In genomic region chr19:17183271-17183757, GRCh38 we compare ENCODE assay signal across 1 cellular context.
TF ChIP-seq lines count a peak whose summit lies in the region.

No MANE protein-coding gene starts in this region.

TF ChIP-seq in HepG2, 621 proteins besides CTCF, POLR2A, EP300 and RAD21:
- no peak for TF ChIP-seq HOXA5 (CRISPR knock-in tag; IDR thresholded peaks at IDR 0.05)
- no peak for TF ChIP-seq ZNF264 (CRISPR knock-in tag; IDR thresholded peaks at IDR 0.05)
- TF ChIP-seq, protein P1, sequence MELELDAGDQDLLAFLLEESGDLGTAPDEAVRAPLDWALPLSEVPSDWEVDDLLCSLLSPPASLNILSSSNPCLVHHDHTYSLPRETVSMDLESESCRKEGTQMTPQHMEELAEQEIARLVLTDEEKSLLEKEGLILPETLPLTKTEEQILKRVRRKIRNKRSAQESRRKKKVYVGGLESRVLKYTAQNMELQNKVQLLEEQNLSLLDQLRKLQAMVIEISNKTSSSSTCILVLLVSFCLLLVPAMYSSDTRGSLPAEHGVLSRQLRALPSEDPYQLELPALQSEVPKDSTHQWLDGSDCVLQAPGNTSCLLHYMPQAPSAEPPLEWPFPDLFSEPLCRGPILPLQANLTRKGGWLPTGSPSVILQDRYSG (CRISPR knock-in tag; IDR thresholded peaks at IDR 0.05), result no peak
- TF ChIP-seq EED (CRISPR knock-in tag; IDR thresholded peaks at IDR 0.05), result no peak
- TF ChIP-seq TEAD3 (CRISPR knock-in tag; optimal IDR thresholded peaks at IDR 0.05; ENCODE audit: borderline replicate concordance), result no peak
- TF ChIP-seq, protein P2, sequence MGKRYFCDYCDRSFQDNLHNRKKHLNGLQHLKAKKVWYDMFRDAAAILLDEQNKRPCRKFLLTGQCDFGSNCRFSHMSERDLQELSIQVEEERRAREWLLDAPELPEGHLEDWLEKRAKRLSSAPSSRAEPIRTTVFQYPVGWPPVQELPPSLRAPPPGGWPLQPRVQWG (CRISPR knock-in tag; IDR thresholded peaks at IDR 0.05; ENCODE audit: borderline replicate concordance, low read depth), result no peak
- no peak for TF ChIP-seq KDM4B (CRISPR knock-in tag; IDR thresholded peaks at IDR 0.05)
- no peak for TF ChIP-seq ZFAT (CRISPR knock-in tag; conservative IDR thresholded peaks at IDR 0.05)
- no peak for TF ChIP-seq ZFP82 (CRISPR knock-in tag; IDR thresholded peaks at IDR 0.05; ENCODE audit: borderline replicate concordance)
- no peak for TF ChIP-seq SIN3A (IDR thresholded peaks at IDR 0.05; ENCODE audit: borderline replicate concordance, low read depth, low read length)
- TF ChIP-seq TBP (CRISPR knock-in tag; IDR thresholded peaks at IDR 0.05), result no peak
- no peak for TF ChIP-seq ZC3H13 (CRISPR knock-in tag; IDR thresholded peaks at IDR 0.05)
- no peak for TF ChIP-seq NFATC3 (CRISPR knock-in tag; IDR thresholded peaks at IDR 0.05)
- no peak for TF ChIP-seq SRSF1 (optimal IDR thresholded peaks at IDR 0.05; ENCODE audit: low read depth, low read length)
- no peak for TF ChIP-seq ZNF557 (CRISPR knock-in tag; IDR thresholded peaks at IDR 0.05)
- no peak for TF ChIP-seq AGO2 (optimal IDR thresholded peaks at IDR 0.05; ENCODE audit: low read depth, low read length)
- TF ChIP-seq, protein P3, sequence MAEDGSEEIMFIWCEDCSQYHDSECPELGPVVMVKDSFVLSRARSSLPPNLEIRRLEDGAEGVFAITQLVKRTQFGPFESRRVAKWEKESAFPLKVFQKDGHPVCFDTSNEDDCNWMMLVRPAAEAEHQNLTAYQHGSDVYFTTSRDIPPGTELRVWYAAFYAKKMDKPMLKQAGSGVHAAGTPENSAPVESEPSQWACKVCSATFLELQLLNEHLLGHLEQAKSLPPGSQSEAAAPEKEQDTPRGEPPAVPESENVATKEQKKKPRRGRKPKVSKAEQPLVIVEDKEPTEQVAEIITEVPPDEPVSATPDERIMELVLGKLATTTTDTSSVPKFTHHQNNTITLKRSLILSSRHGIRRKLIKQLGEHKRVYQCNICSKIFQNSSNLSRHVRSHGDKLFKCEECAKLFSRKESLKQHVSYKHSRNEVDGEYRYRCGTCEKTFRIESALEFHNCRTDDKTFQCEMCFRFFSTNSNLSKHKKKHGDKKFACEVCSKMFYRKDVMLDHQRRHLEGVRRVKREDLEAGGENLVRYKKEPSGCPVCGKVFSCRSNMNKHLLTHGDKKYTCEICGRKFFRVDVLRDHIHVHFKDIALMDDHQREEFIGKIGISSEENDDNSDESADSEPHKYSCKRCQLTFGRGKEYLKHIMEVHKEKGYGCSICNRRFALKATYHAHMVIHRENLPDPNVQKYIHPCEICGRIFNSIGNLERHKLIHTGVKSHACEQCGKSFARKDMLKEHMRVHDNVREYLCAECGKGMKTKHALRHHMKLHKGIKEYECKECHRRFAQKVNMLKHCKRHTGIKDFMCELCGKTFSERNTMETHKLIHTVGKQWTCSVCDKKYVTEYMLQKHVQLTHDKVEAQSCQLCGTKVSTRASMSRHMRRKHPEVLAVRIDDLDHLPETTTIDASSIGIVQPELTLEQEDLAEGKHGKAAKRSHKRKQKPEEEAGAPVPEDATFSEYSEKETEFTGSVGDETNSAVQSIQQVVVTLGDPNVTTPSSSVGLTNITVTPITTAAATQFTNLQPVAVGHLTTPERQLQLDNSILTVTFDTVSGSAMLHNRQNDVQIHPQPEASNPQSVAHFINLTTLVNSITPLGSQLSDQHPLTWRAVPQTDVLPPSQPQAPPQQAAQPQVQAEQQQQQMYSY (CRISPR knock-in tag; IDR thresholded peaks at IDR 0.05), result no peak
- TF ChIP-seq PHF8 (CRISPR knock-in tag; IDR thresholded peaks at IDR 0.05), result no peak
- no peak for TF ChIP-seq ZFP37 (CRISPR knock-in tag; IDR thresholded peaks at IDR 0.05; ENCODE audit: borderline replicate concordance)
